ENCODE assay signal across 1 cellular context in the genomic region with DNA sequence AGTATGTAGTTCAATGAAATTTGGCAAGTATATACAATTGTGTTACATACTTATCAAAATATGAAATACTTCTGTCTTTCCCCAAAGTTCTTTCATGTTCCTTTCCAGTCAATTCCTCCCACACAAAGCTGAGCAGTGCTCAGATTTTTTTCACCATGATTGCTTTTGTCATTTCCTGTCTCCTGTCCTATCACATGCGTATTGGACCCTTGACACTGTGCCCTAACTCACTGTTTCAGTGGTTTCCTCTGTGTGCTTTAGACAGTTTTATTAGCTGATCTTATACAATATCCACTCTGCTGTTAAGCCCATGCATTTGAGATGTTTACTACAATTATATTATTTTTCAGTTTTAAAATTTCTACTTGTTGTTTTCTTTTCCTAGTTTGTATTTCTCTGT.
TF ChIP-seq lines count a peak whose summit lies in the region.

No MANE protein-coding gene starts in this region.

TF ChIP-seq in GM23338, 12 proteins besides CTCF, POLR2A, EP300 and RAD21 (continued from another document):
- TF ChIP-seq POLR2AphosphoS5 (IDR thresholded peaks at IDR 0.05; ENCODE audit: low read depth): no peak
- TF ChIP-seq, protein P1, sequence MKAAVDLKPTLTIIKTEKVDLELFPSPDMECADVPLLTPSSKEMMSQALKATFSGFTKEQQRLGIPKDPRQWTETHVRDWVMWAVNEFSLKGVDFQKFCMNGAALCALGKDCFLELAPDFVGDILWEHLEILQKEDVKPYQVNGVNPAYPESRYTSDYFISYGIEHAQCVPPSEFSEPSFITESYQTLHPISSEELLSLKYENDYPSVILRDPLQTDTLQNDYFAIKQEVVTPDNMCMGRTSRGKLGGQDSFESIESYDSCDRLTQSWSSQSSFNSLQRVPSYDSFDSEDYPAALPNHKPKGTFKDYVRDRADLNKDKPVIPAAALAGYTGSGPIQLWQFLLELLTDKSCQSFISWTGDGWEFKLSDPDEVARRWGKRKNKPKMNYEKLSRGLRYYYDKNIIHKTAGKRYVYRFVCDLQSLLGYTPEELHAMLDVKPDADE (IDR thresholded peaks at IDR 0.05): no peak
